ENCODE assay signal across 10 cellular contexts in the genomic region with DNA sequence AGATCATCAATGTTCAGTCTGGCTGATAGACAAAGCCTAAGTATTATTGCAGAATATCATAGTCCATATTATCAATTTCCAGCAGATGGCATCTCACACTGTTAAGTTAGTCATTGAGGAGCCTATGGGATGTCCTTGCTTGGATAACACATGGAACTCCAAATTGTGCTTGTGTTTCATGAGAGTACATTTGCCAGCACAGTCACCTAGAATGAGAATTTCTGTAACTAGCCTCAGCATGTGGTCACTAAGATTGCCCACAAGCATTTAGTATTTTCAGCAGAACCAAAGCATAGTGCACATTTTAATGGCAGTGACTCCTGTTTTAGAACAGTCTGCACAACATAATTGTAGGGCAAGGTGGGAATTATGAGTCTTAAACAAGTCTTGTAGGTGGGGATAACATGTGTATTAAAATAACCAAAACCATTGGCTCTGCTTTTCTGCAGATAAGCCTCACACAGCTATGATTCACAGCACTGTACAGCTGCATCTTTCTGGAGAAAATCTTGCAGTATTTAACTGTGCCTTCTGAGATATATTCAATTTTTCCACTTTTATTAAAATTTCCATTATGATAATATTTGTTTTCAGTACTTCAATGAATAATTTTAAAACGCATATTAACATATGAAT.
A peak's percentile ranks its signal among the peaks of the same experiment; 100 is the strongest.
DNase-seq lines count a peak whose midpoint lies in the region; ATAC-seq and TF ChIP-seq lines count a peak whose summit lies in the region.
"Had no signal": no experiment of that assay in that cellular context is flagged by ENCODE, and none has a peak within 500 bp of the region (broad histone marks: within the 10 kb centered on the region; RNA-seq: fewer than 3 reads in every experiment).

No MANE protein-coding gene starts in this region.

- no peak overlapping the region for H3K9ac ChIP-seq in smooth muscle cell (ENCODE audit: low read depth)

- H3K27me3 ChIP-seq in smooth muscle cell (ENCODE audit: low read depth) = no peaks in the 10 kb centered on the region

- TF ChIP-seq CTCF in epithelial cell of esophagus (IDR thresholded peaks at IDR 0.05; ENCODE audit: insufficient read depth, low read depth, low read length, missing control alignments) (peak; percentile 52), smooth muscle cell (IDR thresholded peaks at IDR 0.05; ENCODE audit: borderline replicate concordance, insufficient read depth, poor library complexity, severe bottlenecking) (peak; percentile 24)

- peak; percentile 56 for DNase-seq in DMS 273 (lab: John Stamatoyannopoulos, UW; ENCODE audit: unreplicated experiment)
- DNase-seq in DMS 273 treated with DMSO at 0.1 percent for 48 hours (lab: John Stamatoyannopoulos, UW) = no peak
- peak; percentile 50 for DNase-seq in NCI-H2171 (lab: John Stamatoyannopoulos, UW)
- DNase-seq in epithelial cell of esophagus (ENCODE audit: low read depth) = peak; percentile 67
- DNase-seq in smooth muscle cell (lab: John Stamatoyannopoulos, UW; ENCODE audit: unreplicated experiment) = no peak
- no peak for DNase-seq in NOMO-1 (lab: John Stamatoyannopoulos, UW; ENCODE audit: unreplicated experiment in 2 of 2)
- DNase-seq: NCI-H82; stimulated activated CD4-positive, alpha-beta T cell treated with anti-CD3 and anti-CD28 coated beads, Interleukin-12 subunit alpha, Interleukin-12 subunit beta, amount 100 ng/mL, for 4 hours had no signal

- no peaks in the 10 kb centered on the region for H3K79me2 ChIP-seq in smooth muscle cell (ENCODE audit: low read depth)

- no peaks in the 10 kb centered on the region for H3K9me3 ChIP-seq in smooth muscle cell (replicated peaks; ENCODE audit: low read depth)

- ATAC-seq in HG03432 (IDR thresholded peaks at IDR 0.05; ENCODE audit: unreplicated experiment) (no peak), HG03175 (IDR thresholded peaks at IDR 0.05; ENCODE audit: unreplicated experiment) (no peak)

- no peaks in the 10 kb centered on the region for H3K4me1 ChIP-seq in smooth muscle cell (ENCODE audit: low read depth)

- H3K4me3 ChIP-seq in epithelial cell of esophagus (ENCODE audit: low read length) (no peak overlapping the region), smooth muscle cell (no peak overlapping the region)

- no peak overlapping the region for H3K4me2 ChIP-seq in smooth muscle cell

- no peaks in the 10 kb centered on the region for H3K36me3 ChIP-seq in smooth muscle cell (ENCODE audit: low read depth)

- no peak overlapping the region for H2AFZ ChIP-seq in smooth muscle cell (ENCODE audit: low read depth)

- H4K20me1 ChIP-seq in smooth muscle cell (ENCODE audit: low read depth) = no peaks in the 10 kb centered on the region

- peak overlapping the region; percentile 9 for H3K27ac ChIP-seq in smooth muscle cell (ENCODE audit: low read depth)

- 63% methylated on average over 1 of the region's 1 CpG for WGBS in smooth muscle cell (ENCODE audit: low lambda C conversion rate)

- peaks cover 3% of the 10 kb centered on the region for H3F3A ChIP-seq in smooth muscle cell (ENCODE audit: low read depth)

Comparison
In these comparisons a context has a peak if more than half of its experiments do, and no peak if none do; other contexts are left out.
1. DNase-seq: peak in DMS 273 (single experiment), NCI-H2171 (single experiment) and epithelial cell of esophagus (single experiment); none in DMS 273 treated with DMSO at 0.1 percent for 48 hours (single experiment), smooth muscle cell (single experiment) and NOMO-1 (0 of 2).